In genomic region chr6:10741643-10742042, GRCh38 we compare ENCODE assay signal across 8 cellular contexts. TPM values are rescaled to one million over a fixed set of nuclear protein-coding genes. Genes with fewer than 3 reads are reported as not detected.
"Had no signal": no experiment of that assay in that cellular context is flagged by ENCODE, and none has a peak within 500 bp of the region (broad histone marks: within the 10 kb centered on the region; RNA-seq: fewer than 3 reads in every experiment).

No MANE protein-coding gene starts in this region.

RNA-seq across cellular contexts. Expression of gene C6orf52, which starts 47.2 kb away (rescaled TPM):
- total RNA-seq: dermis blood vessel endothelial cell, endothelial cell of umbilical vein, esophagus squamous epithelium, left cardiac atrium, left ventricle myocardium superior, lower leg skin, lung microvascular endothelial cell had no signal
- polyA plus RNA-seq: keratinocyte had no signal
